Comparison of ENCODE assay signal across 15 cellular contexts in the genomic region with DNA sequence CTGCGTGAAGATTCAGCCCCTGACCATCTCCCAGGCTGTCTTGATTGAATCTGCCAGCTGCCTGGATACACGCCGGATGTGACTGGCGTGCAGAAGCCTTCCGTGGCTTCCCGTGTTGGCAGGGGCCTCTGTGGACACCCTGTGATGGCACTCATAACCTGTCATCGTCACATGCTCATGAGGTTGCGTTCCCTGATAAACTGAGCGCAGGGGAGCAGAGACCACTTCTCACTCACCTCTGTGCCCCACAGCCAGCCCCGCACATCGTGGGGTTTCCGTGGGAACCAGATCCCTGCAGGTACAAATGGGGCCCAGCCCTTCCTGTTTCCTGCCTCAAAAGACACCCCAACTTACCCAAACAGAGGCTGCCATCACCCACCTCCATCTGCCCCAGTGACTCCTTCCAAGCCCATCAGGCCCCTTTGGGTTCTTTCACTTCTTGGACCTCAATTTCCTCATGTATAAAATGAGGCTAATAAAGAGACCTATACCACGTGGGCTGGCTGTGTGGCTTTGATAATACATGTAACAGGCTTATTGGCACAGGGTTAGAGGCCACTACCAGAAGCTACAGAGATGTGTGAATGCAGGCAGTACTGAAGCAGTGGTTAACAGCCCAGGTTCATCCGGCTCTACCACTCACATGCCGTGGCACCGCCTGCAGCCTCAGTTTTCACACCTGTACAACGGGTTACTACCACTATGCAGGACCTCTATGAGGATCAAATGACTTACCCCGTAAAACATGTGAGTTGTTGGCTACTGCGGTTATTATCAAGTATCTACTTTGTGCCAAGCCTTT. TPM values are rescaled to one million over a fixed set of nuclear protein-coding genes. Genes with fewer than 3 reads are reported as not detected.
A peak's percentile ranks its signal among the peaks of the same experiment; 100 is the strongest.
DNase-seq lines count a peak whose midpoint lies in the region; ATAC-seq and TF ChIP-seq lines count a peak whose summit lies in the region.
"Had no signal": no experiment of that assay in that cellular context is flagged by ENCODE, and none has a peak within 500 bp of the region (broad histone marks: within the 10 kb centered on the region; RNA-seq: fewer than 3 reads in every experiment).

No MANE protein-coding gene starts in this region.

- H2AK5ac ChIP-seq in IMR-90 (ENCODE audit: low read depth, low read length) (no peak overlapping the region), neuronal stem cell (ENCODE audit: low read depth, low read length) (peak overlapping the region; percentile 64)

- BruUV-seq in IMR-90 (replicated peaks; lab: Mats Ljungman, UMichigan) = no TSS peak

- no peak overlapping the region for H3K18ac ChIP-seq in IMR-90 (ENCODE audit: low read depth, low read length)
- no peak overlapping the region for H3K18ac ChIP-seq in neuronal stem cell (ENCODE audit: low read length)

- H3K23ac ChIP-seq in IMR-90 (ENCODE audit: low read depth, low read length) = no peak overlapping the region
- no peak overlapping the region for H3K23ac ChIP-seq in neuronal stem cell (ENCODE audit: low read depth, low read length, poor library complexity)

- peaks cover 3% of the 10 kb centered on the region; the same call in 1 of the 2 replicates for H3K9me3 ChIP-seq in IMR-90 (ENCODE audit: control insufficient read depth, insufficient read depth, low read length)
- H3K9me3 ChIP-seq in neuronal stem cell (replicated peaks in 1 of 2; ENCODE audit: control insufficient read depth in 2 of 2, insufficient read depth in 1 of 2, low read depth in 1 of 2, low read length in 2 of 2) = peaks cover 0 to 4% of the 10 kb centered on the region in 2 donors
- H3K9me3 ChIP-seq: BE2C had no signal

- no peak overlapping the region for H3K4ac ChIP-seq in IMR-90 (ENCODE audit: low read depth, low read length)
- H3K4ac ChIP-seq in neuronal stem cell (ENCODE audit: low read length) = no peak overlapping the region

- H2BK5ac ChIP-seq in IMR-90 (ENCODE audit: low read depth, low read length, poor library complexity, severe bottlenecking) = no peak overlapping the region
- H2BK5ac ChIP-seq in neuronal stem cell (ENCODE audit: low read length) = no peak overlapping the region

- dilution Hi-C loops in IMR-90 (cut with HindIII; ENCODE audit: low sequenced_read_pairs, unreplicated experiment) = no loop called here

- H3K36me3 ChIP-seq in IMR-90 (ENCODE audit: control insufficient read depth, insufficient read depth, low read length) = peaks cover 11% of the 10 kb centered on the region; the same call in 1 of the 2 replicates
- no peaks in the 10 kb centered on the region for H3K36me3 ChIP-seq in neuronal stem cell (replicated peaks in 1 of 2; ENCODE audit: control insufficient read depth in 2 of 2, insufficient read depth in 2 of 2, low read length in 2 of 2)
- H3K36me3 ChIP-seq: BE2C had no signal

- H3K4me3 ChIP-seq in IMR-90 (ENCODE audit: insufficient read depth, low read depth, low read length) (no peak overlapping the region), neuronal stem cell (ENCODE audit: low read length in 2 of 2) (no peak overlapping the region)
- H3K4me3 ChIP-seq: gastroesophageal sphincter had no signal

- H3K9me1 ChIP-seq in IMR-90 (ENCODE audit: insufficient read depth, low read length) = no peaks in the 10 kb centered on the region

- WGBS in IMR-90 (ENCODE audit: extremely low coverage in 2 of 2, insufficient read length in 1 of 2), 2 experiments = 90% methylated on average over 8 of the region's 19 CpGs; no CpG with 5 or more reads in 1 of the 2 experiments
- no CpG with 5 or more reads among the region's 19 CpGs for WGBS in neuronal stem cell (ENCODE audit: extremely low coverage in 2 of 2, insufficient read length in 2 of 2, insufficient replicate concordance in 1 of 2), 2 donors

- POLR2A ChIA-PET in IMR-90 (lab: Charles Lee; ENCODE audit: unreplicated experiment) (no interaction called here), HEK293T (lab: Yijun Ruan, JAX) (no interaction called here)
- POLR2A ChIA-PET in activated CD4-positive, alpha-beta T cell treated with anti-CD3 and anti-CD28 coated beads, Interleukin-2, amount 10 ng/mL, durations not matched to agents 7 days and 5 days (lab: Charles Lee) = no interaction called here

- H3K4me1 ChIP-seq in IMR-90 (ENCODE audit: control insufficient read depth, insufficient read depth, low read length) = no peaks in the 10 kb centered on the region
- H3K4me1 ChIP-seq in neuronal stem cell (ENCODE audit: control insufficient read depth in 2 of 2, insufficient read depth in 1 of 2, low read depth in 1 of 2, low read length in 2 of 2) = peaks cover 0 to 2% of the 10 kb centered on the region in 2 donors
- H3K4me1 ChIP-seq: BE2C, gastroesophageal sphincter had no signal

- TF ChIP-seq RAD21 in IMR-90 (IDR thresholded peaks at IDR 0.05; ENCODE audit: low read length) = no peak

- no peak for TF ChIP-seq POLR2A in IMR-90 (IDR thresholded peaks at IDR 0.05; ENCODE audit: low read depth, low read length)

- peaks cover 24% of the 10 kb centered on the region for H3K4me1 Mint-ChIP-seq in activated CD4-positive, alpha-beta T cell treated with anti-CD3 and anti-CD28 coated beads, Interleukin-2, amount 10 ng/mL, durations not matched to agents 7 days and 5 days
- H3K4me1 Mint-ChIP-seq in activated naive CD4-positive, alpha-beta T cell treated with anti-CD3 and anti-CD28 coated beads, Interleukin-2, amount 50 U/mL, for 24 hours = peaks cover 53% of the 10 kb centered on the region
- H3K4me1 Mint-ChIP-seq in stimulated activated memory B cell treated with anti-CD40 and anti-IgM and Interleukin-4, amounts not matched to agents 10 μg/mL and 1 μg/mL and 100 μg/mL, for 72 hours = no peaks in the 10 kb centered on the region
- H3K4me1 Mint-ChIP-seq in activated T-helper 2 cell treated with anti-CD3 and anti-CD28 coated beads, Interferon-gamma antibody, Interleukin-2, Interleukin-4, amounts not matched to agents 10 μg/mL and 5 μg/mL and 100 μg/mL, durations not matched to agents 14 hours and 24 hours and 36 hours (ENCODE audit: low read depth) = no peaks in the 10 kb centered on the region

- no peaks in the 10 kb centered on the region; the same call in 1 of the 2 replicates for H4K20me1 ChIP-seq in IMR-90 (ENCODE audit: insufficient read depth, low read length)

- no peak overlapping the region for H3K56ac ChIP-seq in IMR-90 (ENCODE audit: extremely low read depth, insufficient read depth, low read length)

- peaks cover 41% of the 10 kb centered on the region for H3K36me3 Mint-ChIP-seq in activated CD4-positive, alpha-beta T cell treated with anti-CD3 and anti-CD28 coated beads, Interleukin-2, amount 10 ng/mL, durations not matched to agents 7 days and 5 days (ENCODE audit: low read depth)
- H3K36me3 Mint-ChIP-seq in activated naive CD4-positive, alpha-beta T cell treated with anti-CD3 and anti-CD28 coated beads, Interleukin-2, amount 50 U/mL, for 24 hours = peaks cover 16% of the 10 kb centered on the region
- peaks cover 64% of the 10 kb centered on the region for H3K36me3 Mint-ChIP-seq in stimulated activated memory B cell treated with anti-CD40 and anti-IgM and Interleukin-4, amounts not matched to agents 10 μg/mL and 1 μg/mL and 100 μg/mL, for 72 hours
- peaks cover 22% of the 10 kb centered on the region for H3K36me3 Mint-ChIP-seq in activated T-helper 2 cell treated with anti-CD3 and anti-CD28 coated beads, Interferon-gamma antibody, Interleukin-2, Interleukin-4, amounts not matched to agents 10 μg/mL and 5 μg/mL and 100 μg/mL, durations not matched to agents 14 hours and 24 hours and 36 hours (ENCODE audit: low read depth)

- TF ChIP-seq CTCF in IMR-90 (conservative IDR thresholded peaks at IDR 0.05; ENCODE audit: low read depth, low read length) = no peak

- no peak overlapping the region for H2AK9ac ChIP-seq in IMR-90 (replicated peaks; ENCODE audit: low read depth, low read length, poor library complexity)

- H3K79me1 ChIP-seq in IMR-90 (ENCODE audit: low read depth in 1 of 2, low read length in 2 of 2) (no peaks in the 10 kb centered on the region), neuronal stem cell (ENCODE audit: low read depth, low read length) (peaks cover 3% of the 10 kb centered on the region)

- DNase-seq in IMR-90 = no peak
- peak; percentile 34 for DNase-seq in activated CD4-positive, alpha-beta T cell treated with anti-CD3 and anti-CD28 coated beads, Interleukin-2, amount 10 ng/mL, durations not matched to agents 7 days and 5 days
- DNase-seq in neuronal stem cell (ENCODE audit: low spot score) = no peak
- no peak for DNase-seq in activated T-helper 2 cell treated with anti-CD3 and anti-CD28 coated beads, Interferon-gamma antibody, Interleukin-2, Interleukin-4, amounts not matched to agents 10 μg/mL and 5 μg/mL and 100 μg/mL, durations not matched to agents 14 hours and 24 hours and 36 hours (ENCODE audit: low spot score)
- DNase-seq in HEK293T (ENCODE audit: extremely low spot score) = no peak
- DNase-seq: BE2C, DND-41, NCI-H2107, SHP77 treated with DMSO at 0.1 percent for 48 hours had no signal

- H3K27me3 ChIP-seq in IMR-90 (ENCODE audit: control insufficient read depth, insufficient read depth, low read length) = no peaks in the 10 kb centered on the region
- peaks cover 0 to 6% (median 0%) of the 10 kb centered on the region in 3 experiments for H3K27me3 ChIP-seq in neuronal stem cell (ENCODE audit: control insufficient read depth in 3 of 3, insufficient read depth in 3 of 3, low read depth in 1 of 3, low read length in 3 of 3)
- H3K27me3 ChIP-seq: BE2C, gastroesophageal sphincter had no signal

- H3K27ac ChIP-seq in IMR-90 (ENCODE audit: insufficient read depth, low read length) = no peak overlapping the region
- no peak overlapping the region for H3K27ac ChIP-seq in neuronal stem cell (replicated peaks; ENCODE audit: low read length)
- H3K27ac ChIP-seq: gastroesophageal sphincter had no signal

- H4K91ac ChIP-seq in IMR-90 (ENCODE audit: insufficient read depth, low read depth, low read length) (no peak overlapping the region), neuronal stem cell (ENCODE audit: low read depth, low read length, poor library complexity) (no peak overlapping the region)

- no peak overlapping the region for H2BK20ac ChIP-seq in IMR-90 (ENCODE audit: low read depth, low read length)

- no peaks in the 10 kb centered on the region for H3K27me3 Mint-ChIP-seq in activated CD4-positive, alpha-beta T cell treated with anti-CD3 and anti-CD28 coated beads, Interleukin-2, amount 10 ng/mL, durations not matched to agents 7 days and 5 days
- H3K27me3 Mint-ChIP-seq in activated naive CD4-positive, alpha-beta T cell treated with anti-CD3 and anti-CD28 coated beads, Interleukin-2, amount 50 U/mL, for 24 hours = no peaks in the 10 kb centered on the region
- no peaks in the 10 kb centered on the region for H3K27me3 Mint-ChIP-seq in stimulated activated memory B cell treated with anti-CD40 and anti-IgM and Interleukin-4, amounts not matched to agents 10 μg/mL and 1 μg/mL and 100 μg/mL, for 72 hours
- no peaks in the 10 kb centered on the region for H3K27me3 Mint-ChIP-seq in activated T-helper 2 cell treated with anti-CD3 and anti-CD28 coated beads, Interferon-gamma antibody, Interleukin-2, Interleukin-4, amounts not matched to agents 10 μg/mL and 5 μg/mL and 100 μg/mL, durations not matched to agents 14 hours and 24 hours and 36 hours (ENCODE audit: low read depth)

- H3K27ac Mint-ChIP-seq in activated CD4-positive, alpha-beta T cell treated with anti-CD3 and anti-CD28 coated beads, Interleukin-2, amount 10 ng/mL, durations not matched to agents 7 days and 5 days = peak overlapping the region; percentile 82
- H3K27ac Mint-ChIP-seq in activated naive CD4-positive, alpha-beta T cell treated with anti-CD3 and anti-CD28 coated beads, Interleukin-2, amount 50 U/mL, for 24 hours = peak overlapping the region; percentile 92
- no peak overlapping the region for H3K27ac Mint-ChIP-seq in stimulated activated memory B cell treated with anti-CD40 and anti-IgM and Interleukin-4, amounts not matched to agents 10 μg/mL and 1 μg/mL and 100 μg/mL, for 72 hours
- H3K27ac Mint-ChIP-seq in activated T-helper 2 cell treated with anti-CD3 and anti-CD28 coated beads, Interferon-gamma antibody, Interleukin-2, Interleukin-4, amounts not matched to agents 10 μg/mL and 5 μg/mL and 100 μg/mL, durations not matched to agents 14 hours and 24 hours and 36 hours = no peak overlapping the region

- H4K5ac ChIP-seq in IMR-90 (ENCODE audit: low read depth, low read length) = no peak overlapping the region

- H2BK120ac ChIP-seq in IMR-90 (ENCODE audit: low read depth, low read length) (no peak overlapping the region), neuronal stem cell (ENCODE audit: low read depth, low read length) (no peak overlapping the region)

- peaks cover 16% of the 10 kb centered on the region for H3K9me3 Mint-ChIP-seq in activated CD4-positive, alpha-beta T cell treated with anti-CD3 and anti-CD28 coated beads, Interleukin-2, amount 10 ng/mL, durations not matched to agents 7 days and 5 days
- no peaks in the 10 kb centered on the region for H3K9me3 Mint-ChIP-seq in activated naive CD4-positive, alpha-beta T cell treated with anti-CD3 and anti-CD28 coated beads, Interleukin-2, amount 50 U/mL, for 24 hours
- peaks cover 7% of the 10 kb centered on the region for H3K9me3 Mint-ChIP-seq in stimulated activated memory B cell treated with anti-CD40 and anti-IgM and Interleukin-4, amounts not matched to agents 10 μg/mL and 1 μg/mL and 100 μg/mL, for 72 hours
- H3K9me3 Mint-ChIP-seq in activated T-helper 2 cell treated with anti-CD3 and anti-CD28 coated beads, Interferon-gamma antibody, Interleukin-2, Interleukin-4, amounts not matched to agents 10 μg/mL and 5 μg/mL and 100 μg/mL, durations not matched to agents 14 hours and 24 hours and 36 hours = peaks cover 4% of the 10 kb centered on the region

- H3K14ac ChIP-seq in IMR-90 (replicated peaks; ENCODE audit: low read depth, low read length) = no peak overlapping the region
- H3K14ac ChIP-seq in neuronal stem cell (ENCODE audit: low read length) = no peak overlapping the region

- H3K4me3 Mint-ChIP-seq in activated CD4-positive, alpha-beta T cell treated with anti-CD3 and anti-CD28 coated beads, Interleukin-2, amount 10 ng/mL, durations not matched to agents 7 days and 5 days = no peak overlapping the region
- peak overlapping the region; percentile 17 for H3K4me3 Mint-ChIP-seq in activated naive CD4-positive, alpha-beta T cell treated with anti-CD3 and anti-CD28 coated beads, Interleukin-2, amount 50 U/mL, for 24 hours
- H3K4me3 Mint-ChIP-seq in stimulated activated memory B cell treated with anti-CD40 and anti-IgM and Interleukin-4, amounts not matched to agents 10 μg/mL and 1 μg/mL and 100 μg/mL, for 72 hours = no peak overlapping the region
- no peak overlapping the region for H3K4me3 Mint-ChIP-seq in activated T-helper 2 cell treated with anti-CD3 and anti-CD28 coated beads, Interferon-gamma antibody, Interleukin-2, Interleukin-4, amounts not matched to agents 10 μg/mL and 5 μg/mL and 100 μg/mL, durations not matched to agents 14 hours and 24 hours and 36 hours (ENCODE audit: low read depth)

- ATAC-seq in IMR-90 (ENCODE audit: low read depth) (no peak), HG03432 (IDR thresholded peaks at IDR 0.05; ENCODE audit: unreplicated experiment) (no peak)
- no peak for ATAC-seq in stimulated activated memory B cell treated with anti-CD40 and anti-IgM and Interleukin-4, amounts not matched to agents 10 μg/mL and 1 μg/mL and 100 μg/mL, for 72 hours
- ATAC-seq: gastroesophageal sphincter had no signal

- H3K9ac ChIP-seq in IMR-90 (ENCODE audit: low read depth, low read length) (no peak overlapping the region), neuronal stem cell (ENCODE audit: low read depth, low read length, poor library complexity) (no peak overlapping the region)

- intact Hi-C loops in IMR-90 (cut with micrococcal nuclease) = no loop called here
- intact Hi-C loops in activated T-helper 2 cell treated with anti-CD3 and anti-CD28 coated beads, Interferon-gamma antibody, Interleukin-2, Interleukin-4, amounts not matched to agents 10 μg/mL and 5 μg/mL and 100 μg/mL, durations not matched to agents 14 hours and 24 hours and 36 hours (cut with micrococcal nuclease) = no loop called here

- H3K4me2 ChIP-seq in IMR-90 (ENCODE audit: low read depth, low read length) = no peak overlapping the region
- H3K4me2 ChIP-seq in neuronal stem cell (ENCODE audit: insufficient read depth, low read length, poor library complexity, severe bottlenecking) = no peak overlapping the region

- H2AFZ ChIP-seq in IMR-90 (replicated peaks; ENCODE audit: low read length, poor library complexity) = peak overlapping the region; percentile 63
- H2AFZ ChIP-seq in neuronal stem cell (ENCODE audit: low read length) = no peak overlapping the region

- no peak overlapping the region for H2BK12ac ChIP-seq in neuronal stem cell (ENCODE audit: low read length)

- no peak overlapping the region for H2BK15ac ChIP-seq in IMR-90 (ENCODE audit: low read depth, low read length)
- no peak overlapping the region for H2BK15ac ChIP-seq in neuronal stem cell (ENCODE audit: low read length)

- CTCF ChIA-PET in IMR-90 (lab: Yijun Ruan, JAX) (interaction anchor here (1.8 kb wide), 1 partner anchor 16 kb away, joined by 5 read pairs; no protein-coding TSS in a partner anchor), HEK293T (lab: Yijun Ruan, JAX) (no interaction called here)
- CTCF ChIA-PET in activated CD4-positive, alpha-beta T cell treated with anti-CD3 and anti-CD28 coated beads, Interleukin-2, amount 10 ng/mL, durations not matched to agents 7 days and 5 days (lab: Charles Lee) = interaction anchor here (0.5 to 1.8 kb wide), 2 partner anchors 16 to 105 kb away, joined by 4 to 7 read pairs; no protein-coding TSS in a partner anchor

- in situ Hi-C loops in IMR-90 (cut with MboI; ENCODE audit: low sequenced_read_pairs) = no loop called here

- H4K8ac ChIP-seq in IMR-90 (ENCODE audit: low read depth in 2 of 2, low read length in 2 of 2) (no peak overlapping the region), neuronal stem cell (ENCODE audit: low read depth, low read length) (no peak overlapping the region)

RNA-seq across cellular contexts. Expression of a gene that starts 23.6 kb away (rescaled TPM):
- total RNA-seq in IMR-90 (2012; rRNA removed) = not detected in 2 replicates
- polyA plus RNA-seq in IMR-90 (2012; rRNA removed) = not detected in 2 replicates
- polyA plus RNA-seq in IMR-90 (2012; cell fraction: cytosol; rRNA removed) = not detected in 2 replicates
- 0.08 TPM in 1 of 2 replicates, not detected in the other for polyA plus RNA-seq in IMR-90 (2012; cell fraction: nucleus; rRNA removed; ENCODE audit: low replicate concordance)
- under 1 TPM in 1 of 2 experiments, not detected in 1; 0.10 TPM for total RNA-seq in activated CD4-positive, alpha-beta T cell treated with anti-CD3 and anti-CD28 coated beads, Interleukin-2, amount 10 ng/mL, durations not matched to agents 7 days and 5 days
- polyA plus RNA-seq in neuronal stem cell (2013, experiment 1 of 2) = 0.26 TPM
- 0.18 TPM for polyA plus RNA-seq in neuronal stem cell (2013, experiment 2 of 2)
- not detected in 2 replicates for total RNA-seq in activated T-helper 2 cell treated with anti-CD3 and anti-CD28 coated beads, Interferon-gamma antibody, Interleukin-2, Interleukin-4, amounts not matched to agents 10 μg/mL and 5 μg/mL and 100 μg/mL, durations not matched to agents 14 hours and 24 hours and 36 hours
- total RNA-seq: endothelial cell of umbilical vein, gastroesophageal sphincter, HT1080 had no signal
- polyA plus RNA-seq: endothelial cell of umbilical vein had no signal

RNA-seq across cellular contexts. Expression of a gene that starts 44.1 kb away (rescaled TPM):
- total RNA-seq in IMR-90 (2012; rRNA removed) = 12.5 and 14.0 TPM in 2 replicates
- polyA plus RNA-seq in IMR-90 (2012; rRNA removed) = 54.2 and 62.7 TPM in 2 replicates
- 30.4 and 44.0 TPM in 2 replicates for polyA plus RNA-seq in IMR-90 (2012; cell fraction: cytosol; rRNA removed)
- polyA plus RNA-seq in IMR-90 (2012; cell fraction: nucleus; rRNA removed; ENCODE audit: low replicate concordance) = 13.3 and 30.2 TPM in 2 replicates
- 10 to 100 TPM; 17.5 to 22.0 TPM for total RNA-seq in activated CD4-positive, alpha-beta T cell treated with anti-CD3 and anti-CD28 coated beads, Interleukin-2, amount 10 ng/mL, durations not matched to agents 7 days and 5 days
- 21.8 TPM for polyA plus RNA-seq in neuronal stem cell (2013, experiment 1 of 2)
- polyA plus RNA-seq in neuronal stem cell (2013, experiment 2 of 2) = 20.7 TPM
- 51.6 and 55.7 TPM in 2 replicates for total RNA-seq in activated T-helper 2 cell treated with anti-CD3 and anti-CD28 coated beads, Interferon-gamma antibody, Interleukin-2, Interleukin-4, amounts not matched to agents 10 μg/mL and 5 μg/mL and 100 μg/mL, durations not matched to agents 14 hours and 24 hours and 36 hours

Comparison
In these comparisons a context has a peak if more than half of its experiments do, and no peak if none do; other contexts are left out.
1. H3K27ac Mint-ChIP-seq: peak in activated CD4-positive, alpha-beta T cell treated with anti-CD3 and anti-CD28 coated beads, Interleukin-2, amount 10 ng/mL, durations not matched to agents 7 days and 5 days (single experiment) and activated naive CD4-positive, alpha-beta T cell treated with anti-CD3 and anti-CD28 coated beads, Interleukin-2, amount 50 U/mL, for 24 hours (single experiment); none in stimulated activated memory B cell treated with anti-CD40 and anti-IgM and Interleukin-4, amounts not matched to agents 10 μg/mL and 1 μg/mL and 100 μg/mL, for 72 hours (single experiment) and activated T-helper 2 cell treated with anti-CD3 and anti-CD28 coated beads, Interferon-gamma antibody, Interleukin-2, Interleukin-4, amounts not matched to agents 10 μg/mL and 5 μg/mL and 100 μg/mL, durations not matched to agents 14 hours and 24 hours and 36 hours (single experiment).